Comparison of ENCODE assay signal across 7 cellular contexts in genomic region chr3:141795719-141796435, GRCh38.
A peak's percentile ranks its signal among the peaks of the same experiment; 100 is the strongest.
DNase-seq lines count a peak whose midpoint lies in the region; ATAC-seq and TF ChIP-seq lines count a peak whose summit lies in the region.

No MANE protein-coding gene starts in this region.

- no peak overlapping the region for H3K9ac ChIP-seq in SK-N-MC (ENCODE audit: insufficient read length)

- H3K9me3 ChIP-seq in SK-N-MC (ENCODE audit: low read depth, low read length), result no peaks in the 10 kb centered on the region

- H3K36me3 ChIP-seq in SK-N-MC (ENCODE audit: insufficient read depth, low read length), result no peaks in the 10 kb centered on the region

- H3K27ac ChIP-seq in SK-N-MC, result peak overlapping the region; percentile 98
- peak overlapping the region in 1 of 2 donors; percentile 74 for H3K27ac ChIP-seq in coronary artery

- DNase-seq in SK-N-MC (ENCODE audit: low read depth, low spot score), result peak; percentile 66
- no peak for DNase-seq in coronary artery (ENCODE audit: low spot score)
- DNase-seq in retinal pigment epithelial cell (ENCODE audit: low read depth), result peak; percentile 60
- DNase-seq in islet precursor cell, result no peak

- TF ChIP-seq CTCF in coronary artery (IDR thresholded peaks at IDR 0.05) (no peak), retinal pigment epithelial cell (conservative IDR thresholded peaks at IDR 0.05; ENCODE audit: low read depth, low read length) (no peak)

- H3K4me3 ChIP-seq in SK-N-MC, result peak overlapping the region; percentile 75; the same call in 1 of the 2 replicates
- peak overlapping the region; percentile 62 for H3K4me3 ChIP-seq in coronary artery
- no peak overlapping the region for H3K4me3 ChIP-seq in retinal pigment epithelial cell (ENCODE audit: low read length)

- ATAC-seq in HG02938 (IDR thresholded peaks at IDR 0.05; ENCODE audit: unreplicated experiment) (peak; percentile 15), GM21576 (IDR thresholded peaks at IDR 0.05; ENCODE audit: unreplicated experiment) (no peak), GM21723 (IDR thresholded peaks at IDR 0.05; ENCODE audit: unreplicated experiment) (no peak)

Comparison
In these comparisons a context has a peak if more than half of its experiments do, and no peak if none do; other contexts are left out.
1. DNase-seq: peak in SK-N-MC (single experiment) and retinal pigment epithelial cell (single experiment); none in coronary artery (single experiment) and islet precursor cell (single experiment).